ENCODE assay signal across 1 cellular context in the genomic region with DNA sequence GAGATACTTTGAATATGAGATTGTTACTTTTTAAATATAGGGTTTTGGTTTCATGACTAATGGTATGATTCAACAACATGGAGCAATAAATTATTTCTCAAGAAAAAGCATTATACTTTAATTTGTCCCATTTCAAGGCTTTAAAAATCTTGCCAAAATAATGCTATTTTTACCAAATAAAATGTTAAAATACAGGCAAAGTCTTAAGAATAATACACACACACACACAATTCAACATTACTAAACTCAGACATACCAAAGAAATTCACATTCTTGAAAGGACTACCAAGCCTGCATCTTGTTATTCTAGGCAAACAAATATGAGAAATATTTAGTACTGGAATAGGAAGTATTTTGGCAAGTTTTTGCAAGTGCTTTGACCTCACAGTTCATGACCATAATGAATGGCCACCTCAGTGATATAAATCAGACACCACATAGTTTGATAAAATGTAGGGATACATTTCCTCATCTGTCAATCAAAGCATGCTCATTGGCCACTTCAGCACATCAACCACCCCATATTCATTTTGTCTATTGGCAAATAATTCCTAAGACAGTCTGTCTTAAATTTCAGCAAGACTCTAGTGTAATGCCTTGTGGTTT.
TF ChIP-seq lines count a peak whose summit lies in the region.

No MANE protein-coding gene starts in this region.

TF ChIP-seq in GM23338, 12 proteins besides CTCF, POLR2A, EP300 and RAD21 (continued from another document):
- TF ChIP-seq, protein P1, sequence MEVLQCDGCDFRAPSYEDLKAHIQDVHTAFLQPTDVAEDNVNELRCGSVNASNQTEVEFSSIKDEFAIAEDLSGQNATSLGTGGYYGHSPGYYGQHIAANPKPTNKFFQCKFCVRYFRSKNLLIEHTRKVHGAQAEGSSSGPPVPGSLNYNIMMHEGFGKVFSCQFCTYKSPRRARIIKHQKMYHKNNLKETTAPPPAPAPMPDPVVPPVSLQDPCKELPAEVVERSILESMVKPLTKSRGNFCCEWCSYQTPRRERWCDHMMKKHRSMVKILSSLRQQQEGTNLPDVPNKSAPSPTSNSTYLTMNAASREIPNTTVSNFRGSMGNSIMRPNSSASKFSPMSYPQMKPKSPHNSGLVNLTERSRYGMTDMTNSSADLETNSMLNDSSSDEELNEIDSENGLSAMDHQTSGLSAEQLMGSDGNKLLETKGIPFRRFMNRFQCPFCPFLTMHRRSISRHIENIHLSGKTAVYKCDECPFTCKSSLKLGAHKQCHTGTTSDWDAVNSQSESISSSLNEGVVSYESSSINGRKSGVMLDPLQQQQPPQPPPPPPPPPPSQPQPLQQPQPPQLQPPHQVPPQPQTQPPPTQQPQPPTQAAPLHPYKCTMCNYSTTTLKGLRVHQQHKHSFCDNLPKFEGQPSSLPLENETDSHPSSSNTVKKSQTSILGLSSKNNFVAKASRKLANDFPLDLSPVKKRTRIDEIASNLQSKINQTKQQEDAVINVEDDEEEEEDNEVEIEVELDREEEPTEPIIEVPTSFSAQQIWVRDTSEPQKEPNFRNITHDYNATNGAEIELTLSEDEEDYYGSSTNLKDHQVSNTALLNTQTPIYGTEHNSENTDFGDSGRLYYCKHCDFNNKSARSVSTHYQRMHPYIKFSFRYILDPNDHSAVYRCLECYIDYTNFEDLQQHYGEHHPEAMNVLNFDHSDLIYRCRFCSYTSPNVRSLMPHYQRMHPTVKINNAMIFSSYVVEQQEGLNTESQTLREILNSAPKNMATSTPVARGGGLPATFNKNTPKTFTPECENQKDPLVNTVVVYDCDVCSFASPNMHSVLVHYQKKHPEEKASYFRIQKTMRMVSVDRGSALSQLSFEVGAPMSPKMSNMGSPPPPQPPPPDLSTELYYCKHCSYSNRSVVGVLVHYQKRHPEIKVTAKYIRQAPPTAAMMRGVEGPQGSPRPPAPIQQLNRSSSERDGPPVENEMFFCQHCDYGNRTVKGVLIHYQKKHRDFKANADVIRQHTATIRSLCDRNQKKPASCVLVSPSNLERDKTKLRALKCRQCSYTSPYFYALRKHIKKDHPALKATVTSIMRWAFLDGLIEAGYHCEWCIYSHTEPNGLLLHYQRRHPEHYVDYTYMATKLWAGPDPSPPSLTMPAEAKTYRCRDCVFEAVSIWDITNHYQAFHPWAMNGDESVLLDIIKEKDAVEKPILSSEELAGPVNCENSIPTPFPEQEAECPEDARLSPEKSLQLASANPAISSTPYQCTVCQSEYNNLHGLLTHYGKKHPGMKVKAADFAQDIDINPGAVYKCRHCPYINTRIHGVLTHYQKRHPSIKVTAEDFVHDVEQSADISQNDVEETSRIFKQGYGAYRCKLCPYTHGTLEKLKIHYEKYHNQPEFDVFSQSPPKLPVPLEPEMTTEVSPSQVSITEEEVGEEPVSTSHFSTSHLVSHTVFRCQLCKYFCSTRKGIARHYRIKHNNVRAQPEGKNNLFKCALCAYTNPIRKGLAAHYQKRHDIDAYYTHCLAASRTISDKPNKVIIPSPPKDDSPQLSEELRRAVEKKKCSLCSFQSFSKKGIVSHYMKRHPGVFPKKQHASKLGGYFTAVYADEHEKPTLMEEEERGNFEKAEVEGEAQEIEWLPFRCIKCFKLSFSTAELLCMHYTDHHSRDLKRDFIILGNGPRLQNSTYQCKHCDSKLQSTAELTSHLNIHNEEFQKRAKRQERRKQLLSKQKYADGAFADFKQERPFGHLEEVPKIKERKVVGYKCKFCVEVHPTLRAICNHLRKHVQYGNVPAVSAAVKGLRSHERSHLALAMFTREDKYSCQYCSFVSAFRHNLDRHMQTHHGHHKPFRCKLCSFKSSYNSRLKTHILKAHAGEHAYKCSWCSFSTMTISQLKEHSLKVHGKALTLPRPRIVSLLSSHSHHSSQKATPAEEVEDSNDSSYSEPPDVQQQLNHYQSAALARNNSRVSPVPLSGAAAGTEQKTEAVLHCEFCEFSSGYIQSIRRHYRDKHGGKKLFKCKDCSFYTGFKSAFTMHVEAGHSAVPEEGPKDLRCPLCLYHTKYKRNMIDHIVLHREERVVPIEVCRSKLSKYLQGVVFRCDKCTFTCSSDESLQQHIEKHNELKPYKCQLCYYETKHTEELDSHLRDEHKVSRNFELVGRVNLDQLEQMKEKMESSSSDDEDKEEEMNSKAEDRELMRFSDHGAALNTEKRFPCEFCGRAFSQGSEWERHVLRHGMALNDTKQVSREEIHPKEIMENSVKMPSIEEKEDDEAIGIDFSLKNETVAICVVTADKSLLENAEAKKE (CRISPR knock-in tag; IDR thresholded peaks at IDR 0.05), result no peak
- no peak for TF ChIP-seq ZNF331 (CRISPR knock-in tag; IDR thresholded peaks at IDR 0.05; ENCODE audit: low read depth)
- TF ChIP-seq EZH2phosphoT487 (IDR thresholded peaks at IDR 0.05; ENCODE audit: unreplicated experiment), result no peak
- no peak for TF ChIP-seq NANOG (IDR thresholded peaks at IDR 0.05; ENCODE audit: borderline replicate concordance)
- no peak for TF ChIP-seq POLR2AphosphoS5 (IDR thresholded peaks at IDR 0.05; ENCODE audit: low read depth)
- no peak for TF ChIP-seq ZNF114 (CRISPR knock-in tag; IDR thresholded peaks at IDR 0.05)
- no peak for TF ChIP-seq STAT1 (IDR thresholded peaks at IDR 0.05; ENCODE audit: unreplicated experiment)
- TF ChIP-seq CREB1 (CRISPR knock-in tag; IDR thresholded peaks at IDR 0.05; ENCODE audit: low read depth), result no peak
- no peak for TF ChIP-seq EZH2 (IDR thresholded peaks at IDR 0.05; ENCODE audit: low read depth, unreplicated experiment)
- TF ChIP-seq JUNB (IDR thresholded peaks at IDR 0.05; ENCODE audit: unreplicated experiment), result no peak
TF ChIP-seq in GM23338: peak in this region for 0.
